In genomic region chr9:94611638-94612068, GRCh38 we compare ENCODE assay signal across 11 cellular contexts. TPM values are rescaled to one million over a fixed set of nuclear protein-coding genes. Genes with fewer than 3 reads are reported as not detected.
A peak's percentile ranks its signal among the peaks of the same experiment; 100 is the strongest.
DNase-seq lines count a peak whose midpoint lies in the region; ATAC-seq, FAIRE-seq and TF ChIP-seq lines count a peak whose summit lies in the region.
"Had no signal": no experiment of that assay in that cellular context is flagged by ENCODE, and none has a peak within 500 bp of the region (broad histone marks: within the 10 kb centered on the region; RNA-seq: fewer than 3 reads in every experiment).

No MANE protein-coding gene starts in this region.

- no peak overlapping the region for H3K4me3 Mint-ChIP-seq in activated T-cell treated with anti-CD3 and anti-CD28 coated beads, Interleukin-2, amount 50 U/mL, for 24 hours
- H3K4me3 Mint-ChIP-seq: T-cell had no signal

- no peak for FAIRE-seq in HepG2 (lab: Jason Lieb, UNC)

- H3K27ac ChIP-seq in HepG2 (ENCODE audit: extremely low read length, insufficient read depth, low read length) (peak overlapping the region; percentile 52), right lobe of liver (no peak overlapping the region), suprapubic skin (no peak overlapping the region), esophagus muscularis mucosa (replicated peaks in 1 of 4) (no peak overlapping the region)

- TF ChIP-seq RAD21 in HepG2 (CRISPR knock-in tag; IDR thresholded peaks at IDR 0.05): no peak

- BruUV-seq in HepG2 (replicated peaks; lab: Mats Ljungman, UMichigan): no TSS peak

- H3K36me3 Mint-ChIP-seq in activated T-cell treated with anti-CD3 and anti-CD28 coated beads, Interleukin-2, amount 50 U/mL, for 24 hours (ENCODE audit: low read depth): no peaks in the 10 kb centered on the region

- 85% methylated on average over 3 of the region's 3 CpGs for WGBS in HepG2 (ENCODE audit: low lambda C conversion rate)
- WGBS in right lobe of liver (ENCODE audit: insufficient coverage, low coverage, low lambda C conversion rate, missing lambda C conversion rate): 83% methylated on average over 1 of the region's 3 CpGs
- WGBS in suprapubic skin: 75% methylated on average over 3 of the region's 3 CpGs
- WGBS in esophagus muscularis mucosa: 86% methylated on average over 3 of the region's 3 CpGs

- peak overlapping the region in 1 of 3 experiments; percentile 37; a peak in 1 of 6 replicates for H3K4me3 ChIP-seq in HepG2 (replicated peaks in 1 of 3; ENCODE audit: insufficient read depth in 1 of 3, low read depth in 2 of 3, low read length in 3 of 3)
- no peak overlapping the region for H3K4me3 ChIP-seq in right lobe of liver
- H3K4me3 ChIP-seq in suprapubic skin: no peak overlapping the region
- H3K4me3 ChIP-seq in esophagus muscularis mucosa: no peak overlapping the region

- POLR2A ChIA-PET in HepG2 (lab: Yijun Ruan, JAX): interaction anchor here (2.0 kb wide), 1 partner anchor 57 kb away, joined by 6 read pairs; the partner anchor contains the start of gene PCAT7

- peak overlapping the region; percentile 79 for H3K4me2 ChIP-seq in HepG2 (ENCODE audit: low read depth, low read length)

- no peaks in the 10 kb centered on the region for H3K9me3 Mint-ChIP-seq in activated T-cell treated with anti-CD3 and anti-CD28 coated beads, Interleukin-2, amount 50 U/mL, for 24 hours
- H3K9me3 Mint-ChIP-seq: T-cell had no signal

- H3K4me1 ChIP-seq in HepG2 (ENCODE audit: insufficient read depth, low read length) (peaks cover 57% of the 10 kb centered on the region), right lobe of liver (peaks cover 0 to 31% (median 17%) of the 10 kb centered on the region in 4 donors), suprapubic skin (no peaks in the 10 kb centered on the region), esophagus muscularis mucosa (no peaks in the 10 kb centered on the region)

- H3K36me3 ChIP-seq in HepG2 (replicated peaks in 1 of 2; ENCODE audit: control insufficient read depth in 1 of 2, insufficient read depth in 2 of 2, low read length in 2 of 2) (no peaks in the 10 kb centered on the region), right lobe of liver (peaks cover 0 to 37% (median 17%) of the 10 kb centered on the region in 4 donors), suprapubic skin (no peaks in the 10 kb centered on the region), esophagus muscularis mucosa (no peaks in the 10 kb centered on the region)

- CTCF ChIA-PET in HepG2 (lab: Yijun Ruan, JAX; ENCODE audit: low intra/inter-chr PET ratio, low total read pairs): no interaction called here

- DNase-seq in HepG2 (ENCODE audit: low spot score): no peak
- no peak for DNase-seq in right lobe of liver
- DNase-seq in activated T-cell treated with anti-CD3 and anti-CD28 coated beads, Interleukin-2, amount 50 U/mL, for 24 hours: peak; percentile 73
- peak; percentile 45 to 66 (median 59) for DNase-seq in stimulated activated CD4-positive, alpha-beta T cell treated with anti-CD3 and anti-CD28 coated beads, Interleukin-12 subunit alpha, Interleukin-12 subunit beta, amount 100 ng/mL, for 48 hours (ENCODE audit: low read depth in 2 of 3, low spot score in 1 of 3)
- no peak for DNase-seq in suprapubic skin (ENCODE audit: low spot score in 2 of 2)
- no peak for DNase-seq in esophagus muscularis mucosa (ENCODE audit: extremely low spot score)
- DNase-seq in NCI-H345 (lab: John Stamatoyannopoulos, UW): no peak
- no peak for DNase-seq in NCI-H69 (lab: John Stamatoyannopoulos, UW)
- DNase-seq: cortex of kidney had no signal

- no peaks in the 10 kb centered on the region for H4K20me1 ChIP-seq in HepG2 (ENCODE audit: insufficient read depth, low read length)

- H2AFZ ChIP-seq in HepG2 (ENCODE audit: low read length): peak overlapping the region; percentile 23

- no peaks in the 10 kb centered on the region for H3K79me2 ChIP-seq in HepG2 (ENCODE audit: insufficient read depth, low read length)

- TF ChIP-seq CTCF in HepG2 (CRISPR knock-in tag; IDR thresholded peaks at IDR 0.05): no peak
- no peak for TF ChIP-seq CTCF in right lobe of liver (IDR thresholded peaks at IDR 0.05)
- no peak for TF ChIP-seq CTCF in suprapubic skin (IDR thresholded peaks at IDR 0.05)
- TF ChIP-seq CTCF in esophagus muscularis mucosa (IDR thresholded peaks at IDR 0.05): no peak

- TF ChIP-seq POLR2A in HepG2 (IDR thresholded peaks at IDR 0.05; ENCODE audit: insufficient read depth in 1 of 2, low read depth in 2 of 2, low read length in 2 of 2): no peak
- no peak for TF ChIP-seq POLR2A in right lobe of liver (IDR thresholded peaks at IDR 0.05)
- TF ChIP-seq POLR2A in suprapubic skin (IDR thresholded peaks at IDR 0.05): no peak
- no peak for TF ChIP-seq POLR2A in esophagus muscularis mucosa (IDR thresholded peaks at IDR 0.05; ENCODE audit: low read depth)

- peak overlapping the region; percentile 30 for H3K27ac Mint-ChIP-seq in activated T-cell treated with anti-CD3 and anti-CD28 coated beads, Interleukin-2, amount 50 U/mL, for 24 hours
- H3K27ac Mint-ChIP-seq: T-cell had no signal

- ATAC-seq in HepG2 (no peak), right lobe of liver (no peak)

- intact Hi-C loops in HepG2 (cut with micrococcal nuclease; ENCODE audit: unreplicated experiment): no loop called here
- intact Hi-C loops in right lobe of liver (cut with DNase I): no loop called here
- intact Hi-C loops in esophagus muscularis mucosa (cut with DNase I): no loop called here

- H3K9ac ChIP-seq in HepG2 (ENCODE audit: insufficient read depth, low read depth, low read length): no peak overlapping the region

- in situ Hi-C loops in HepG2 (cut with HindIII; ENCODE audit: extremely low pct_ligation_motif_present, low pct_unique_long_range_greater_than_20kb): no loop called here

- H3K27me3 ChIP-seq in HepG2 (ENCODE audit: control insufficient read depth in 1 of 2, insufficient read depth in 2 of 2, low read length in 2 of 2) (no peaks in the 10 kb centered on the region), right lobe of liver (no peaks in the 10 kb centered on the region), suprapubic skin (no peaks in the 10 kb centered on the region), esophagus muscularis mucosa (peaks cover 0 to 7% (median 0%) of the 10 kb centered on the region in 4 donors)

- H3K4me1 Mint-ChIP-seq in activated T-cell treated with anti-CD3 and anti-CD28 coated beads, Interleukin-2, amount 50 U/mL, for 24 hours (ENCODE audit: low read depth): peaks cover 13% of the 10 kb centered on the region

- peaks cover 35% of the 10 kb centered on the region for H3K27me3 Mint-ChIP-seq in activated T-cell treated with anti-CD3 and anti-CD28 coated beads, Interleukin-2, amount 50 U/mL, for 24 hours

- H3K9me3 ChIP-seq in HepG2 (ENCODE audit: low read length) (no peaks in the 10 kb centered on the region), right lobe of liver (no peaks in the 10 kb centered on the region), suprapubic skin (no peaks in the 10 kb centered on the region), esophagus muscularis mucosa (no peaks in the 10 kb centered on the region)

- no peak for TF ChIP-seq EP300 in HepG2 (IDR thresholded peaks at IDR 0.05; ENCODE audit: low read depth in 2 of 2, low read length in 2 of 2)
- TF ChIP-seq EP300 in HepG2 (CRISPR knock-in tag; IDR thresholded peaks at IDR 0.05; ENCODE audit: borderline replicate concordance): no peak
- TF ChIP-seq EP300 in suprapubic skin (IDR thresholded peaks at IDR 0.05): no peak
- no peak for TF ChIP-seq EP300 in esophagus muscularis mucosa (IDR thresholded peaks at IDR 0.05)

RNA-seq across cellular contexts. Expression of gene FBP2, which starts 18.0 kb away (rescaled TPM):
- not detected in 2 replicates for total RNA-seq in HepG2 (2016; rRNA removed; fragmentation: Illumina TruSeq; extraction: Trizol)
- not detected in 2 replicates for total RNA-seq in HepG2 (2016; cell fraction: cytosol; rRNA removed; fragmentation: Illumina TruSeq; extraction: Trizol; ENCODE audit: low read depth)
- total RNA-seq in HepG2 (2016; cell fraction: insoluble cytoplasmic fraction; rRNA removed; fragmentation: Illumina TruSeq; extraction: Trizol): not detected in 2 replicates
- not detected in 2 replicates for total RNA-seq in HepG2 (2016; cell fraction: membrane; rRNA removed; fragmentation: Illumina TruSeq; extraction: Trizol)
- not detected in 2 replicates for total RNA-seq in HepG2 (2016; cell fraction: nucleus; rRNA removed; fragmentation: Illumina TruSeq; extraction: Trizol)
- polyA plus RNA-seq in HepG2 (2011; rRNA removed): not detected in 2 replicates
- polyA plus RNA-seq in HepG2 (2011; cell fraction: cytosol; rRNA removed): not detected in 2 replicates
- polyA plus RNA-seq in HepG2 (2011; cell fraction: nucleus; rRNA removed): not detected in 2 replicates
- polyA plus RNA-seq in HepG2 (2012): 0.11 TPM in 1 of 2 replicates, not detected in the other
- polyA plus RNA-seq in HepG2 (2016; cell fraction: cytosol; fragmentation: Illumina TruSeq; extraction: Trizol; ENCODE audit: low read depth): not detected in 2 replicates
- not detected in 2 replicates for polyA plus RNA-seq in HepG2 (2016; cell fraction: insoluble cytoplasmic fraction; fragmentation: Illumina TruSeq; extraction: Trizol; ENCODE audit: low read depth)
- polyA plus RNA-seq in HepG2 (2016; cell fraction: membrane; fragmentation: Illumina TruSeq; extraction: Trizol; ENCODE audit: low read depth): not detected in 2 replicates
- not detected in 2 replicates for polyA plus RNA-seq in HepG2 (2016; cell fraction: nucleus; fragmentation: Illumina TruSeq; extraction: Trizol; ENCODE audit: insufficient read depth, low read depth)
- not detected in 2 replicates for polyA minus RNA-seq in HepG2 (2011; rRNA and poly(A)+ RNA removed; ENCODE audit: low replicate concordance)
- polyA minus RNA-seq in HepG2 (2011; cell fraction: cytosol; rRNA and poly(A)+ RNA removed): not detected in 2 replicates
- not detected in 2 replicates for polyA minus RNA-seq in HepG2 (2011; cell fraction: nucleus; rRNA and poly(A)+ RNA removed)
- not detected for total RNA-seq in right lobe of liver
- not detected for total RNA-seq in suprapubic skin
- not detected for total RNA-seq in esophagus muscularis mucosa
- total RNA-seq: subcutaneous adipose tissue, T-cell had no signal

RNA-seq across cellular contexts. Expression of gene FBP1, which starts 27.7 kb away (rescaled TPM):
- total RNA-seq in HepG2 (2016; rRNA removed; fragmentation: Illumina TruSeq; extraction: Trizol) (0.28 and 0.29 TPM in 2 replicates), right lobe of liver (100 to 1,000 TPM; 180 to 781 (median 384) TPM), suprapubic skin (10 to 100 TPM in 3 of 4 donors, 1 to 10 TPM in 1; 4.5 to 15.2 (median 11.3) TPM), esophagus muscularis mucosa (1 to 10 TPM; 1.2 to 4.6 (median 2.2) TPM)
- total RNA-seq in HepG2 (2016; cell fraction: cytosol; rRNA removed; fragmentation: Illumina TruSeq; extraction: Trizol; ENCODE audit: low read depth): not detected in 2 replicates
- not detected in 2 replicates for total RNA-seq in HepG2 (2016; cell fraction: insoluble cytoplasmic fraction; rRNA removed; fragmentation: Illumina TruSeq; extraction: Trizol)
- total RNA-seq in HepG2 (2016; cell fraction: membrane; rRNA removed; fragmentation: Illumina TruSeq; extraction: Trizol): 0.12 and 0.17 TPM in 2 replicates
- total RNA-seq in HepG2 (2016; cell fraction: nucleus; rRNA removed; fragmentation: Illumina TruSeq; extraction: Trizol): not detected in 2 replicates
- polyA plus RNA-seq in HepG2 (2011; rRNA removed): 0.22 and 0.53 TPM in 2 replicates
- 0.17 and 0.32 TPM in 2 replicates for polyA plus RNA-seq in HepG2 (2011; cell fraction: cytosol; rRNA removed)
- polyA plus RNA-seq in HepG2 (2011; cell fraction: nucleus; rRNA removed): 0.14 TPM in 2 replicates
- polyA plus RNA-seq in HepG2 (2012): 0.83 and 1.6 TPM in 2 replicates
- 0.16 and 0.26 TPM in 2 replicates for polyA plus RNA-seq in HepG2 (2016; cell fraction: cytosol; fragmentation: Illumina TruSeq; extraction: Trizol; ENCODE audit: low read depth)
- 0.24 TPM in 1 of 2 replicates, not detected in the other for polyA plus RNA-seq in HepG2 (2016; cell fraction: insoluble cytoplasmic fraction; fragmentation: Illumina TruSeq; extraction: Trizol; ENCODE audit: low read depth)
- 0.18 and 0.47 TPM in 2 replicates for polyA plus RNA-seq in HepG2 (2016; cell fraction: membrane; fragmentation: Illumina TruSeq; extraction: Trizol; ENCODE audit: low read depth)
- polyA plus RNA-seq in HepG2 (2016; cell fraction: nucleus; fragmentation: Illumina TruSeq; extraction: Trizol; ENCODE audit: insufficient read depth, low read depth): not detected in 2 replicates
- 0.23 TPM in 1 of 2 replicates, not detected in the other for polyA minus RNA-seq in HepG2 (2011; rRNA and poly(A)+ RNA removed; ENCODE audit: low replicate concordance)
- not detected in 2 replicates for polyA minus RNA-seq in HepG2 (2011; cell fraction: cytosol; rRNA and poly(A)+ RNA removed)
- polyA minus RNA-seq in HepG2 (2011; cell fraction: nucleus; rRNA and poly(A)+ RNA removed): not detected in 2 replicates

RNA-seq across cellular contexts. Expression of gene PCAT7, which starts 56.8 kb away (rescaled TPM):
- total RNA-seq in HepG2 (2016; rRNA removed; fragmentation: Illumina TruSeq; extraction: Trizol): 2.3 and 3.2 TPM in 2 replicates
- total RNA-seq in HepG2 (2016; cell fraction: cytosol; rRNA removed; fragmentation: Illumina TruSeq; extraction: Trizol; ENCODE audit: low read depth): 0.62 and 0.71 TPM in 2 replicates
- 2.3 and 2.7 TPM in 2 replicates for total RNA-seq in HepG2 (2016; cell fraction: insoluble cytoplasmic fraction; rRNA removed; fragmentation: Illumina TruSeq; extraction: Trizol)
- 1.7 and 2.3 TPM in 2 replicates for total RNA-seq in HepG2 (2016; cell fraction: membrane; rRNA removed; fragmentation: Illumina TruSeq; extraction: Trizol)
- total RNA-seq in HepG2 (2016; cell fraction: nucleus; rRNA removed; fragmentation: Illumina TruSeq; extraction: Trizol): 2.2 and 2.9 TPM in 2 replicates
- 3.8 and 3.9 TPM in 2 replicates for polyA plus RNA-seq in HepG2 (2011; rRNA removed)
- 2.4 and 3.8 TPM in 2 replicates for polyA plus RNA-seq in HepG2 (2011; cell fraction: cytosol; rRNA removed)
- 3.3 and 4.5 TPM in 2 replicates for polyA plus RNA-seq in HepG2 (2011; cell fraction: nucleus; rRNA removed)
- 3.1 and 3.5 TPM in 2 replicates for polyA plus RNA-seq in HepG2 (2012)
- polyA plus RNA-seq in HepG2 (2016; cell fraction: cytosol; fragmentation: Illumina TruSeq; extraction: Trizol; ENCODE audit: low read depth): 1.1 and 1.5 TPM in 2 replicates
- 2.5 and 3.2 TPM in 2 replicates for polyA plus RNA-seq in HepG2 (2016; cell fraction: insoluble cytoplasmic fraction; fragmentation: Illumina TruSeq; extraction: Trizol; ENCODE audit: low read depth)
- 1.4 and 2.2 TPM in 2 replicates for polyA plus RNA-seq in HepG2 (2016; cell fraction: membrane; fragmentation: Illumina TruSeq; extraction: Trizol; ENCODE audit: low read depth)
- polyA plus RNA-seq in HepG2 (2016; cell fraction: nucleus; fragmentation: Illumina TruSeq; extraction: Trizol; ENCODE audit: insufficient read depth, low read depth): 3.5 and 3.8 TPM in 2 replicates
- 2.2 and 3.5 TPM in 2 replicates for polyA minus RNA-seq in HepG2 (2011; rRNA and poly(A)+ RNA removed; ENCODE audit: low replicate concordance)
- 1.8 and 3.5 TPM in 2 replicates for polyA minus RNA-seq in HepG2 (2011; cell fraction: cytosol; rRNA and poly(A)+ RNA removed)
- polyA minus RNA-seq in HepG2 (2011; cell fraction: nucleus; rRNA and poly(A)+ RNA removed): 6.2 and 8.3 TPM in 2 replicates
- total RNA-seq in right lobe of liver: 1 to 10 TPM in 2 of 6 experiments, under 1 TPM in 4; 0.37 to 3.1 (median 0.96) TPM
- total RNA-seq in suprapubic skin: under 1 TPM in 1 of 4 donors, not detected in 3; 0.87 TPM
- total RNA-seq in esophagus muscularis mucosa: not detected
- total RNA-seq: subcutaneous adipose tissue, T-cell had no signal

Comparison
In these comparisons a context has a peak if more than half of its experiments do, and no peak if none do; other contexts are left out.
1. RNA of gene FBP1, which starts 27.7 kb away (total RNA-seq): 180 to 781 TPM in right lobe of liver; 4.5 to 15.2 TPM in suprapubic skin, 1.2 to 4.6 TPM in esophagus muscularis mucosa and 0.12 to 0.29 TPM in HepG2; every median in the first group is over 10 times any median in the second.
2. DNase-seq: peak in activated T-cell treated with anti-CD3 and anti-CD28 coated beads, Interleukin-2, amount 50 U/mL, for 24 hours (single experiment) and stimulated activated CD4-positive, alpha-beta T cell treated with anti-CD3 and anti-CD28 coated beads, Interleukin-12 subunit alpha, Interleukin-12 subunit beta, amount 100 ng/mL, for 48 hours (3 of 3); none in HepG2 (single experiment), right lobe of liver (0 of 3), suprapubic skin (0 of 2), esophagus muscularis mucosa (single experiment), NCI-H345 (single experiment) and NCI-H69 (single experiment).